1 cellular context compared by ENCODE assay signal in the genomic region with DNA sequence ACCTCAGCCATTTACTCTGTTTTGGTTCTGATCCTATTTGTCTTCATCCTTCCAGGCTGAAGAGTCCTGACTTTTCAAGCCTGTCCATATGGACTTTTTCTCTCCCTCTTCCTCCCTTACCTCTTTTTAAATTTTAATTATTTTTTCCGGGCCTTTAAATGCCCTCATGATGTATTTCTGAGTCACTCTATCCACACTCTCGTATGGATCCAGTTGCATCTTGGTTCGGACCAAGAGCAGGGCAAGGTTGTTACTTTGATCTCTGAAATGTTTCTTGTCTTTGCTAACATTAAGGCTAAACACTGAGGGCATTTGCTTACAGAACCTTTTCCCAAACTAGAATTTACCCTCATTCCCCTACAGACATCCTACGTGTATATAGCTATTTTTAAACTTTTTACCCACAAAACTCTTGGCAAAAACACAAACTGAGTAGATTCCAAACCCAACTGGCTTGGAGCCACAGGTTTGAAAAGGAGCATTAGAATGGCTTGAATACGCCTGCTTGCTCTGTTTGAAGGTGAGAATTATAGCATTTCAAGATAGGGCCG.
TF ChIP-seq lines count a peak whose summit lies in the region.

No MANE protein-coding gene starts in this region.

TF ChIP-seq in HepG2, 621 proteins besides CTCF, POLR2A, EP300 and RAD21:
- TF ChIP-seq FIP1L1 (IDR thresholded peaks at IDR 0.05; ENCODE audit: borderline replicate concordance, insufficient read depth, low read depth, low read length) (no peak), TRIM24 (CRISPR knock-in tag; IDR thresholded peaks at IDR 0.05) (no peak)
